13 cellular contexts compared by ENCODE assay signal in genomic region chr12:58364389-58365086, GRCh38.
A peak's percentile ranks its signal among the peaks of the same experiment; 100 is the strongest.
DNase-seq lines count a peak whose midpoint lies in the region; ATAC-seq, FAIRE-seq and TF ChIP-seq lines count a peak whose summit lies in the region.
"Had no signal": no experiment of that assay in that cellular context is flagged by ENCODE, and none has a peak within 500 bp of the region (broad histone marks: within the 10 kb centered on the region; RNA-seq: fewer than 3 reads in every experiment).

No MANE protein-coding gene starts in this region.

- peak; percentile 27 for FAIRE-seq in islet of Langerhans (lab: Jason Lieb, UNC)

- H3K4me3 ChIP-seq in ACC112 (ENCODE audit: low read depth, low read length) (no peak overlapping the region), HFF-Myc (replicated peaks; ENCODE audit: low read depth, low read length) (no peak overlapping the region)
- H3K4me3 ChIP-seq: cardiac muscle cell had no signal

- peaks cover 35% of the 10 kb centered on the region for H3K4me1 ChIP-seq in ACC112 (ENCODE audit: control insufficient read depth, insufficient read depth, low read length, unreplicated experiment)
- H3K4me1 ChIP-seq: parathyroid adenoma had no signal

- H3K36me3 ChIP-seq in ACC112 (ENCODE audit: insufficient read depth, low read length): no peaks in the 10 kb centered on the region
- H3K36me3 ChIP-seq: cardiac muscle cell had no signal

- H3K27ac ChIP-seq in ACC112 (ENCODE audit: low read depth, low read length): peak overlapping the region; percentile 73
- H3K27ac ChIP-seq: cardiac muscle cell, parathyroid adenoma had no signal

- no peak for TF ChIP-seq CTCF in HFF-Myc (IDR thresholded peaks at IDR 0.05; ENCODE audit: low read depth, low read length, missing control alignments)

- H2AFZ ChIP-seq in ACC112 (ENCODE audit: low read length, unreplicated experiment): no peak overlapping the region
- H2AFZ ChIP-seq: parathyroid adenoma had no signal

- no peaks in the 10 kb centered on the region for H3K79me2 ChIP-seq in ACC112 (ENCODE audit: control insufficient read depth, insufficient read depth, low read length, unreplicated experiment)
- H3K79me2 ChIP-seq: parathyroid adenoma had no signal

- H3K27me3 ChIP-seq in ACC112 (ENCODE audit: insufficient read depth, low read length): no peaks in the 10 kb centered on the region
- H3K27me3 ChIP-seq: cardiac muscle cell had no signal

- ATAC-seq in HG03196 (IDR thresholded peaks at IDR 0.05; ENCODE audit: unreplicated experiment) (no peak), HG03342 (IDR thresholded peaks at IDR 0.05; ENCODE audit: unreplicated experiment) (no peak)
- ATAC-seq: Right ventricle myocardium inferior had no signal

- peak; percentile 94 for DNase-seq in HFF-Myc (ENCODE audit: extremely low read depth, low read depth)
- DNase-seq in amniotic stem cell (lab: John Stamatoyannopoulos, UW): peak; percentile 92
- DNase-seq in ecto neural progenitor cell (ENCODE audit: low spot score): no peak
- no peak for DNase-seq in activated CD4-positive, alpha-beta T cell treated with anti-CD3 and anti-CD28 coated beads, Interleukin-2, amount 50 U/mL, for 48 hours
- DNase-seq: CD4-positive, alpha-beta T cell; NCI-H1092 treated with DMSO at 0.1 percent for 48 hours had no signal

Comparison
In these comparisons a context has a peak if more than half of its experiments do, and no peak if none do; other contexts are left out.
1. DNase-seq: peak in HFF-Myc (single experiment) and amniotic stem cell (single experiment); none in ecto neural progenitor cell (single experiment) and activated CD4-positive, alpha-beta T cell treated with anti-CD3 and anti-CD28 coated beads, Interleukin-2, amount 50 U/mL, for 48 hours (0 of 2).